11 cellular contexts compared by ENCODE assay signal in genomic region chr14:20799955-20800544, GRCh38. TPM values are rescaled to one million over a fixed set of nuclear protein-coding genes. Genes with fewer than 3 reads are reported as not detected.
DNase-seq lines count a peak whose midpoint lies in the region; ATAC-seq and TF ChIP-seq lines count a peak whose summit lies in the region.
"Had no signal": no experiment of that assay in that cellular context is flagged by ENCODE, and none has a peak within 500 bp of the region (broad histone marks: within the 10 kb centered on the region; RNA-seq: fewer than 3 reads in every experiment).

No MANE protein-coding gene starts in this region.

- H3K4me1 ChIP-seq in esophagus muscularis mucosa (peaks cover 15 to 24% (median 21%) of the 10 kb centered on the region in 4 donors), muscle layer of duodenum (ENCODE audit: control insufficient read depth in 1 of 2, insufficient read depth in 2 of 2, low read length in 2 of 2) (peaks cover 4 to 19% of the 10 kb centered on the region in 2 donors), transverse colon (peaks cover 0 to 35% (median 9%) of the 10 kb centered on the region in 4 donors)

- H3K36me3 ChIP-seq in esophagus muscularis mucosa = no peaks in the 10 kb centered on the region
- no peaks in the 10 kb centered on the region for H3K36me3 ChIP-seq in muscle layer of duodenum (ENCODE audit: control insufficient read depth in 1 of 2, insufficient read depth in 2 of 2, low read length in 2 of 2)
- no peaks in the 10 kb centered on the region for H3K36me3 ChIP-seq in transverse colon

- TF ChIP-seq CTCF in esophagus muscularis mucosa (IDR thresholded peaks at IDR 0.05) (no peak), transverse colon (IDR thresholded peaks at IDR 0.05) (no peak)

- WGBS in esophagus muscularis mucosa = 28% methylated on average over 8 of the region's 8 CpGs
- WGBS in transverse colon (ENCODE audit: low coverage in 1 of 2), 2 donors = 55 to 70% methylated on average over 4 to 8 of the region's 8 CpGs

- H3K27me3 ChIP-seq in esophagus muscularis mucosa (no peaks in the 10 kb centered on the region), muscle layer of duodenum (ENCODE audit: low read depth, low read length) (no peaks in the 10 kb centered on the region), transverse colon (no peaks in the 10 kb centered on the region)

- ATAC-seq in GM19455 (IDR thresholded peaks at IDR 0.05; ENCODE audit: unreplicated experiment) = no peak

- H3K4me3 ChIP-seq in esophagus muscularis mucosa = peak overlapping the region; percentile 36 to 56 (median 44)
- H3K4me3 ChIP-seq in muscle layer of duodenum (ENCODE audit: low read depth in 1 of 2, low read length in 2 of 2) = peak overlapping the region; percentile 28 to 39
- peak overlapping the region in 1 of 4 donors; percentile 33 for H3K4me3 ChIP-seq in transverse colon

- H3K27ac ChIP-seq in esophagus muscularis mucosa (replicated peaks in 1 of 4) (peak overlapping the region; percentile 49 to 67 (median 58)), muscle layer of duodenum (ENCODE audit: low read length) (peak overlapping the region; percentile 35), transverse colon (peak overlapping the region; percentile 63 to 80 (median 75))

- intact Hi-C loops in esophagus muscularis mucosa (cut with DNase I) = no loop called here
- intact Hi-C loops in transverse colon (cut with DNase I; ENCODE audit: low total_unique reads) = no loop called here

- in situ Hi-C loops in transverse colon (cut with MboI; ENCODE audit: low pct_ligation_motif_present in 1 of 4, low pct_unique_long_range_greater_than_20kb in 1 of 4, low sequenced_read_pairs in 3 of 4) = no loop called here

- H3K9me3 ChIP-seq in esophagus muscularis mucosa (no peaks in the 10 kb centered on the region), muscle layer of duodenum (ENCODE audit: control insufficient read depth in 1 of 2, low read length in 2 of 2) (no peaks in the 10 kb centered on the region), transverse colon (no peaks in the 10 kb centered on the region)

- TF ChIP-seq EP300 in esophagus muscularis mucosa (IDR thresholded peaks at IDR 0.05) (no peak), transverse colon (IDR thresholded peaks at IDR 0.05; ENCODE audit: low read depth) (no peak)

- no peak for TF ChIP-seq POLR2A in esophagus muscularis mucosa (IDR thresholded peaks at IDR 0.05; ENCODE audit: low read depth)
- TF ChIP-seq POLR2A in transverse colon (IDR thresholded peaks at IDR 0.05) = no peak

- DNase-seq in NOMO-1 treated with DMSO at 0.1 percent for 48 hours (lab: John Stamatoyannopoulos, UW; ENCODE audit: unreplicated experiment) = peak; percentile 88
- no peak for DNase-seq in esophagus muscularis mucosa (ENCODE audit: extremely low spot score)
- DNase-seq in transverse colon = no peak
- no peak for DNase-seq in A172 (ENCODE audit: low spot score)
- no peak for DNase-seq in stimulated activated CD4-positive, alpha-beta T cell treated with anti-CD3 and anti-CD28 coated beads, Interleukin-15, amount 100 ng/mL, for 24 hours
- DNase-seq: activated gamma-delta T cell treated with Interleukin-2 at 50 U/mL for 16 hours, MM.1S, SW 1271 had no signal

RNA-seq across cellular contexts. Expression of gene RNASE1, which starts 2.6 kb away (rescaled TPM):
- 100 to 1,000 TPM; 270 to 766 (median 341) TPM for total RNA-seq in esophagus muscularis mucosa
- total RNA-seq in transverse colon = 100 to 1,000 TPM in 3 of 4 donors, 10 to 100 TPM in 1; 96.7 to 296 (median 177) TPM
- not detected in 2 replicates for total RNA-seq in A172 (2014; rRNA removed; shearing (Covaris generic))
- total RNA-seq: fibroblast of villous mesenchyme had no signal

RNA-seq across cellular contexts. Expression of gene RNASE6, which starts 19.0 kb away (rescaled TPM):
- total RNA-seq in esophagus muscularis mucosa = 10 to 100 TPM in 1 of 4 donors, 1 to 10 TPM in 3; 5.2 to 23.9 (median 8.0) TPM
- 10 to 100 TPM in 2 of 4 donors, 1 to 10 TPM in 1, not detected in 1; 7.6 to 27.7 (median 17.0) TPM for total RNA-seq in transverse colon
- total RNA-seq in A172 (2014; rRNA removed; shearing (Covaris generic)) = not detected in 2 replicates
- total RNA-seq: fibroblast of villous mesenchyme had no signal

RNA-seq across cellular contexts. Expression of gene EDDM3B, which starts 31.8 kb away (rescaled TPM):
- total RNA-seq in esophagus muscularis mucosa = not detected
- total RNA-seq in transverse colon = not detected
- not detected in 2 replicates for total RNA-seq in A172 (2014; rRNA removed; shearing (Covaris generic))
- total RNA-seq: fibroblast of villous mesenchyme had no signal

RNA-seq across cellular contexts. Expression of gene EDDM3A, which starts 54.4 kb away (rescaled TPM):
- not detected for total RNA-seq in esophagus muscularis mucosa
- total RNA-seq in transverse colon = not detected
- not detected in 2 replicates for total RNA-seq in A172 (2014; rRNA removed; shearing (Covaris generic))
- total RNA-seq: fibroblast of villous mesenchyme had no signal

Comparison
In these comparisons a context has a peak if more than half of its experiments do, and no peak if none do; other contexts are left out.
1. RNA of gene RNASE1, which starts 2.6 kb away (total RNA-seq): 270 to 766 TPM in esophagus muscularis mucosa and 96.7 to 296 TPM in transverse colon; not detected in A172; every median in the first group is over 10 times any median in the second.
2. Peak in every context shown above with its lines, with median percentiles within 50 percentile points of each other: H3K27ac ChIP-seq.